18 cellular contexts compared by ENCODE assay signal in the genomic region with DNA sequence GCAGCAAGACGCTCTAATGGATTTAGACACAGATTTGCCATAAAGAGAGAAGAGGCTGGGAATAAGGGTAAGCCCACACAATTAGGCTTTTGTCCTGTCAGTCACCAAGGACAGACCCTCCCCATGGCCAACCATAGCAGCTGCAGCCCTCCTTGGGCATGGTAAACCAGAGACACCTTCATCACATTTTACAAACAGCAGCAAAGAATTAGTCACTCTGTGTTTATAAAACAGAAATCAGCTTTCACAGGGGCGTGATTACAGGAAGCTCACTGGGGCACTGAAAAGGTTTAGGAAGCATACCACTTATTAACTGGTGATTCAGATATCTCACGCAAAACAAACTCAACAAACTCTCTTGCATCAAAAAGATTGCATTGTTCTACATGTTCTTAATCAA. TPM values are rescaled to one million over a fixed set of nuclear protein-coding genes. Genes with fewer than 3 reads are reported as not detected.
DNase-seq lines count a peak whose midpoint lies in the region; ATAC-seq, FAIRE-seq and TF ChIP-seq lines count a peak whose summit lies in the region.
"Had no signal": no experiment of that assay in that cellular context is flagged by ENCODE, and none has a peak within 500 bp of the region (broad histone marks: within the 10 kb centered on the region; RNA-seq: fewer than 3 reads in every experiment).

No MANE protein-coding gene starts in this region.

- intact Hi-C loops in vagina (cut with DNase I) = no loop called here

- H3K27me3 ChIP-seq in adipocyte (replicated peaks; ENCODE audit: control insufficient read depth, insufficient read depth, low read length) (no peaks in the 10 kb centered on the region), kidney epithelial cell (ENCODE audit: control insufficient read depth, insufficient read depth, low read length) (no peaks in the 10 kb centered on the region), vagina (no peaks in the 10 kb centered on the region)

- ATAC-seq in A549 (peak; percentile 30; a peak in 2 of 6 replicates), HG03432 (IDR thresholded peaks at IDR 0.05; ENCODE audit: unreplicated experiment) (no peak)
- ATAC-seq: CD8-positive, alpha-beta T cell; K562; SK-N-SH treated with all-trans-retinoic acid at 6 μM for 48 hours; stimulated activated effector memory CD8-positive, alpha-beta T cell treated with anti-CD3 and anti-CD28 coated beads, Interleukin-12 subunit alpha, Interleukin-12 subunit beta, amount 100 ng/mL, for 72 hours had no signal

- no peak overlapping the region for H3K4me2 ChIP-seq in A549

- FAIRE-seq in A549 (lab: Jason Lieb, UNC) (no peak), GM12892 (lab: Jason Lieb, UNC) (no peak)
- FAIRE-seq: G401.6, K562 had no signal

- peak in 1 of 2 experiments; percentile 24 for DNase-seq in A549 (ENCODE audit: low read depth in 1 of 2, low spot score in 1 of 2)
- peak; percentile 6 for DNase-seq in HK-2 (ENCODE audit: unreplicated experiment)
- DNase-seq in adipocyte (ENCODE audit: low read depth) = peak; percentile 55
- peak; percentile 57 for DNase-seq in kidney epithelial cell (ENCODE audit: low read depth)
- no peak for DNase-seq in GF-D8 (lab: John Stamatoyannopoulos, UW)
- DNase-seq in GM12892 (ENCODE audit: insufficient read length) = no peak
- no peak for DNase-seq in vagina (ENCODE audit: extremely low spot score in 2 of 2)
- DNase-seq: activated CD4-positive, alpha-beta T cell treated with anti-CD3 and anti-CD28 coated beads, Interleukin-2, amount 50 U/mL, for 48 hours; activated T-cell treated with anti-CD3 and anti-CD28 coated beads, Interleukin-2, amount 50 U/mL, for 24 hours; CD8-positive, alpha-beta T cell; mesendoderm; NCI-H1105; OCI-M1 had no signal

- no peak for TF ChIP-seq POLR2A in A549 (IDR thresholded peaks at IDR 0.05; ENCODE audit: low read length)
- TF ChIP-seq POLR2A in GM12892 (IDR thresholded peaks at IDR 0.05; ENCODE audit: low read depth, low read length) = no peak
- no peak for TF ChIP-seq POLR2A in vagina (IDR thresholded peaks at IDR 0.05)

- H3K9ac ChIP-seq in adipocyte (ENCODE audit: low read length) = no peak overlapping the region

- no peaks in the 10 kb centered on the region for H3K36me3 ChIP-seq in adipocyte (ENCODE audit: control insufficient read depth, insufficient read depth, low read length, severe bottlenecking)
- H3K36me3 ChIP-seq in kidney epithelial cell (ENCODE audit: control insufficient read depth, insufficient read depth, low read length) = no peaks in the 10 kb centered on the region
- H3K36me3 ChIP-seq in vagina = no peaks in the 10 kb centered on the region

- no peak for TF ChIP-seq EP300 in A549 (IDR thresholded peaks at IDR 0.05)

- H3K4me3 ChIP-seq in A549 = no peak overlapping the region
- H3K4me3 ChIP-seq in adipocyte (ENCODE audit: low read length) = no peak overlapping the region
- H3K4me3 ChIP-seq in kidney epithelial cell (ENCODE audit: low read depth, low read length) = no peak overlapping the region
- H3K4me3 ChIP-seq in vagina = no peak overlapping the region
- H3K4me3 ChIP-seq: K562 had no signal

- POLR2A ChIA-PET in A549 (lab: Yijun Ruan, JAX) = no interaction called here

- CTCF ChIA-PET in A549 (lab: Yijun Ruan, JAX) = interaction anchor here (0.6 to 1.3 kb wide), 2 partner anchors 10 to 13 kb away, joined by 3 to 5 read pairs; no protein-coding TSS in a partner anchor

- H3K27ac ChIP-seq in A549 (no peak overlapping the region), vagina (no peak overlapping the region)

- 44% methylated on average over 3 of the region's 3 CpGs for WGBS in A549 (ENCODE audit: missing lambda C conversion rate)

- H3K4me1 ChIP-seq in A549 = no peaks in the 10 kb centered on the region
- peaks cover 9% of the 10 kb centered on the region for H3K4me1 ChIP-seq in adipocyte (ENCODE audit: control insufficient read depth, insufficient read depth, low read length)
- peaks cover 5% of the 10 kb centered on the region for H3K4me1 ChIP-seq in vagina

- TF ChIP-seq CTCF in A549 (IDR thresholded peaks at IDR 0.05) (no peak), kidney epithelial cell (IDR thresholded peaks at IDR 0.05; ENCODE audit: insufficient read depth, low read length, poor library complexity, severe bottlenecking) (no peak), vagina (IDR thresholded peaks at IDR 0.05) (no peak)

- no peak for TF ChIP-seq RAD21 in A549 (conservative IDR thresholded peaks at IDR 0.05 in 1 of 2, IDR thresholded peaks at IDR 0.05 in 1 of 2)

- no peaks in the 10 kb centered on the region for H3K9me3 ChIP-seq in A549
- H3K9me3 ChIP-seq in adipocyte (ENCODE audit: control insufficient read depth, low read length) = no peaks in the 10 kb centered on the region
- no peaks in the 10 kb centered on the region for H3K9me3 ChIP-seq in vagina

TF ChIP-seq in A549, 52 proteins besides CTCF, POLR2A, EP300 and RAD21:
- TF ChIP-seq JUNB (IDR thresholded peaks at IDR 0.05) (no peak), ESRRA (IDR thresholded peaks at IDR 0.05; ENCODE audit: borderline replicate concordance, low read length) (no peak), NPAS2 (CRISPR knock-in tag; IDR thresholded peaks at IDR 0.05; ENCODE audit: borderline replicate concordance) (no peak), GATA3 (IDR thresholded peaks at IDR 0.05; ENCODE audit: borderline replicate concordance) (no peak), CBX8 (IDR thresholded peaks at IDR 0.05) (no peak), ZSCAN20 (CRISPR knock-in tag; IDR thresholded peaks at IDR 0.05) (no peak), SREBF2 (IDR thresholded peaks at IDR 0.05) (no peak), NFE2L2 (conservative IDR thresholded peaks at IDR 0.05; ENCODE audit: low read length) (no peak), RCOR1 (IDR thresholded peaks at IDR 0.05; ENCODE audit: low read depth, low read length) (no peak)
- TF ChIP-seq, protein P1, sequence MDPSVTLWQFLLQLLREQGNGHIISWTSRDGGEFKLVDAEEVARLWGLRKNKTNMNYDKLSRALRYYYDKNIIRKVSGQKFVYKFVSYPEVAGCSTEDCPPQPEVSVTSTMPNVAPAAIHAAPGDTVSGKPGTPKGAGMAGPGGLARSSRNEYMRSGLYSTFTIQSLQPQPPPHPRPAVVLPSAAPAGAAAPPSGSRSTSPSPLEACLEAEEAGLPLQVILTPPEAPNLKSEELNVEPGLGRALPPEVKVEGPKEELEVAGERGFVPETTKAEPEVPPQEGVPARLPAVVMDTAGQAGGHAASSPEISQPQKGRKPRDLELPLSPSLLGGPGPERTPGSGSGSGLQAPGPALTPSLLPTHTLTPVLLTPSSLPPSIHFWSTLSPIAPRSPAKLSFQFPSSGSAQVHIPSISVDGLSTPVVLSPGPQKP (IDR thresholded peaks at IDR 0.05; ENCODE audit: low read depth, low read length) = no peak
- TF ChIP-seq, protein P2, sequence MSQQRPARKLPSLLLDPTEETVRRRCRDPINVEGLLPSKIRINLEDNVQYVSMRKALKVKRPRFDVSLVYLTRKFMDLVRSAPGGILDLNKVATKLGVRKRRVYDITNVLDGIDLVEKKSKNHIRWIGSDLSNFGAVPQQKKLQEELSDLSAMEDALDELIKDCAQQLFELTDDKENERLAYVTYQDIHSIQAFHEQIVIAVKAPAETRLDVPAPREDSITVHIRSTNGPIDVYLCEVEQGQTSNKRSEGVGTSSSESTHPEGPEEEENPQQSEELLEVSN (IDR thresholded peaks at IDR 0.05; ENCODE audit: borderline replicate concordance, low read depth) = no peak
TF ChIP-seq in A549: peak in this region for 0.

RNA-seq across cellular contexts. Expression of a gene that starts 37.3 kb away (rescaled TPM):
- polyA plus RNA-seq in A549 (2011; rRNA removed) (17.9 and 23.2 TPM in 2 replicates), A549 (2017; fragmentation: RNase III; extraction: RNeasy Plus Mini Kit Qiagen cat#74134 plus additional on column Dnase treatment) (35.4 to 38.0 TPM (median 37.5 TPM) in 3 replicates)
- polyA plus RNA-seq in A549 (2012; cell fraction: cytosol; rRNA removed) = 17.1 and 19.3 TPM in 2 replicates
- 17.0 and 18.4 TPM in 2 replicates for polyA plus RNA-seq in A549 (2012; cell fraction: nucleus; rRNA removed)
- polyA minus RNA-seq in A549 (2011; rRNA and poly(A)+ RNA removed) = 10.2 and 13.3 TPM in 2 replicates
- total RNA-seq in kidney epithelial cell (60.8 and 65.2 TPM in 2 replicates), vagina (19.4 TPM)
- 16.8 TPM for polyA plus RNA-seq in GM12892 (2012; ENCODE audit: missing spikeins)

Comparison
In these comparisons a context has a peak if more than half of its experiments do, and no peak if none do; other contexts are left out.
1. DNase-seq: peak in HK-2 (single experiment), adipocyte (single experiment) and kidney epithelial cell (single experiment); none in GF-D8 (single experiment), GM12892 (single experiment) and vagina (0 of 2).